14 cellular contexts compared by ENCODE assay signal in the genomic region with DNA sequence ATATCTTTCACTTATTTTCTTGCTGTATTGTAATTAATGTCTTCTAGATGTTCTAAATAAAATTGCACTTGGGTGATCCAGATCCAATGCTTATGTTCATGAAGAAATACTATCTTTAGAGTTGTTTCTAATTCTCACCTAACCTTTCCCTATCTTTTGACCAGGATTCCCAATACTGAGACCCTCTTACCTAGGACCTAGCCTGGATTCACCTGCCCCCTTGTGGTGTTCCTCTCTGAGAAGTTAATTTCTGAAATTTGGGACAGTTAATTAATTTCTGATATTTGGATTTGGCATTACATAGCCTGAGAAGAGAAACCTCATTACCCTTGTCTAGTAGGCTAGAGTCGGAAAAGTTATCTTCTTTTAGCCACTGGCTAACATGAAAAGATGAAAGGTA. TPM values are rescaled to one million over a fixed set of nuclear protein-coding genes. Genes with fewer than 3 reads are reported as not detected.
A peak's percentile ranks its signal among the peaks of the same experiment; 100 is the strongest.
DNase-seq lines count a peak whose midpoint lies in the region; ATAC-seq, FAIRE-seq and TF ChIP-seq lines count a peak whose summit lies in the region.
"Had no signal": no experiment of that assay in that cellular context is flagged by ENCODE, and none has a peak within 500 bp of the region (broad histone marks: within the 10 kb centered on the region; RNA-seq: fewer than 3 reads in every experiment).

No MANE protein-coding gene starts in this region.

- ATAC-seq in GM21717 (IDR thresholded peaks at IDR 0.05; ENCODE audit: unreplicated experiment) (no peak), GM21723 (IDR thresholded peaks at IDR 0.05; ENCODE audit: unreplicated experiment) (no peak), HG03025 (IDR thresholded peaks at IDR 0.05; ENCODE audit: low FRiP score, unreplicated experiment) (no peak)

- peak overlapping the region; percentile 51 for H3K27ac Mint-ChIP-seq in mesothelial cell of epicardium
- H3K27ac Mint-ChIP-seq: activated naive CD8-positive, alpha-beta T cell treated with anti-CD3 and anti-CD28 coated beads, Interleukin-2, amount 10 ng/mL, durations not matched to agents 7 days and 5 days had no signal

- FAIRE-seq in D721Med (lab: Jason Lieb, UNC), result no peak

- peak; percentile 34 for TF ChIP-seq CTCF in D721Med (IDR thresholded peaks at IDR 0.05; ENCODE audit: insufficient read depth, missing control alignments)
- peak; percentile 39 for TF ChIP-seq CTCF in MM.1S (IDR thresholded peaks at IDR 0.05; ENCODE audit: low read length)
- peak; percentile 12 for TF ChIP-seq CTCF in cardiac fibroblast (IDR thresholded peaks at IDR 0.05; ENCODE audit: low read depth, low read length)
- TF ChIP-seq CTCF in mesothelial cell of epicardium (IDR thresholded peaks at IDR 0.05; ENCODE audit: unreplicated experiment), result no peak

- H3F3A ChIP-seq in MM.1S (ENCODE audit: insufficient read depth, low read length), result no peaks in the 10 kb centered on the region

- H2AFZ ChIP-seq in MM.1S (ENCODE audit: low read length), result no peak overlapping the region

- no peaks in the 10 kb centered on the region for H3K4me1 ChIP-seq in MM.1S (ENCODE audit: low read length)

- no peak overlapping the region for H3K27ac ChIP-seq in MM.1S (ENCODE audit: low read length)

- no peaks in the 10 kb centered on the region for H3K9me3 ChIP-seq in MM.1S (replicated peaks; ENCODE audit: insufficient read depth, low read length)

- no peaks in the 10 kb centered on the region for H3K79me2 ChIP-seq in MM.1S (ENCODE audit: low read length)

- H4K20me1 ChIP-seq in MM.1S (ENCODE audit: insufficient read depth, low read length), result no peaks in the 10 kb centered on the region

- no peaks in the 10 kb centered on the region for H3K27me3 ChIP-seq in MM.1S (replicated peaks; ENCODE audit: insufficient read depth, low read length)

- no peaks in the 10 kb centered on the region for H3K36me3 Mint-ChIP-seq in mesothelial cell of epicardium
- H3K36me3 Mint-ChIP-seq: activated naive CD8-positive, alpha-beta T cell treated with anti-CD3 and anti-CD28 coated beads, Interleukin-2, amount 10 ng/mL, durations not matched to agents 7 days and 5 days had no signal

- H3K9ac ChIP-seq in MM.1S (ENCODE audit: low read length), result no peak overlapping the region

- H3K4me1 Mint-ChIP-seq in mesothelial cell of epicardium, result peaks cover 55% of the 10 kb centered on the region
- H3K4me1 Mint-ChIP-seq: activated naive CD8-positive, alpha-beta T cell treated with anti-CD3 and anti-CD28 coated beads, Interleukin-2, amount 10 ng/mL, durations not matched to agents 7 days and 5 days had no signal

- H3K36me3 ChIP-seq in MM.1S (replicated peaks; ENCODE audit: insufficient read depth, low read length), result no peaks in the 10 kb centered on the region

- H3K27me3 Mint-ChIP-seq in mesothelial cell of epicardium (ENCODE audit: low read depth), result no peaks in the 10 kb centered on the region
- H3K27me3 Mint-ChIP-seq: activated naive CD8-positive, alpha-beta T cell treated with anti-CD3 and anti-CD28 coated beads, Interleukin-2, amount 10 ng/mL, durations not matched to agents 7 days and 5 days had no signal

- no peak overlapping the region for H3K4me3 Mint-ChIP-seq in mesothelial cell of epicardium
- H3K4me3 Mint-ChIP-seq: activated naive CD8-positive, alpha-beta T cell treated with anti-CD3 and anti-CD28 coated beads, Interleukin-2, amount 10 ng/mL, durations not matched to agents 7 days and 5 days had no signal

- H3K4me3 ChIP-seq in MM.1S (ENCODE audit: low read length) (no peak overlapping the region), cardiac fibroblast (replicated peaks in 1 of 2; ENCODE audit: low read depth in 2 of 2, low read length in 2 of 2) (no peak overlapping the region)

- H3K4me2 ChIP-seq in MM.1S (ENCODE audit: low read depth, low read length), result no peak overlapping the region

- DNase-seq in D721Med (ENCODE audit: insufficient read length, low spot score), result no peak
- DNase-seq in MM.1S, result no peak
- DNase-seq in cardiac fibroblast (ENCODE audit: low read depth in 2 of 2), result no peak
- DNase-seq in mesothelial cell of epicardium (ENCODE audit: low spot score in 2 of 2, unreplicated experiment in 2 of 2), result no peak
- DNase-seq in hippocampal formation (lab: John Stamatoyannopoulos, UW), result no peak
- DNase-seq: activated naive CD8-positive, alpha-beta T cell treated with anti-CD3 and anti-CD28 coated beads, Interleukin-2, amount 10 ng/mL, durations not matched to agents 7 days and 5 days; DMS79; effector CD4-positive, alpha-beta T cell; Kasumi-1 had no signal

- no peaks in the 10 kb centered on the region for H3K9me3 Mint-ChIP-seq in mesothelial cell of epicardium
- H3K9me3 Mint-ChIP-seq: activated naive CD8-positive, alpha-beta T cell treated with anti-CD3 and anti-CD28 coated beads, Interleukin-2, amount 10 ng/mL, durations not matched to agents 7 days and 5 days had no signal

- H3K9me2 ChIP-seq in MM.1S (replicated peaks; ENCODE audit: insufficient read depth, low read length), result no peaks in the 10 kb centered on the region

RNA-seq across cellular contexts. Expression of a gene that starts 29.5 kb away (rescaled TPM):
- total RNA-seq in mesothelial cell of epicardium, result 19.3 to 21.8 TPM (median 19.7 TPM) in 3 replicates
- total RNA-seq: activated naive CD8-positive, alpha-beta T cell treated with anti-CD3 and anti-CD28 coated beads, Interleukin-2, amount 10 ng/mL, durations not matched to agents 7 days and 5 days; T-helper 2 cell treated with Interferon-gamma antibody and Interleukin-4, amounts not matched to agents 100 ng/mL and 5 ng/mL, for 36 hours had no signal

RNA-seq across cellular contexts. Expression of a gene that starts 29.9 kb away (rescaled TPM):
- 2.7 to 3.5 TPM (median 2.8 TPM) in 3 replicates for total RNA-seq in mesothelial cell of epicardium
- total RNA-seq: activated naive CD8-positive, alpha-beta T cell treated with anti-CD3 and anti-CD28 coated beads, Interleukin-2, amount 10 ng/mL, durations not matched to agents 7 days and 5 days; mononuclear cell; T-helper 2 cell treated with Interferon-gamma antibody and Interleukin-4, amounts not matched to agents 100 ng/mL and 5 ng/mL, for 36 hours had no signal
